23 cellular contexts compared by ENCODE assay signal in the genomic region with DNA sequence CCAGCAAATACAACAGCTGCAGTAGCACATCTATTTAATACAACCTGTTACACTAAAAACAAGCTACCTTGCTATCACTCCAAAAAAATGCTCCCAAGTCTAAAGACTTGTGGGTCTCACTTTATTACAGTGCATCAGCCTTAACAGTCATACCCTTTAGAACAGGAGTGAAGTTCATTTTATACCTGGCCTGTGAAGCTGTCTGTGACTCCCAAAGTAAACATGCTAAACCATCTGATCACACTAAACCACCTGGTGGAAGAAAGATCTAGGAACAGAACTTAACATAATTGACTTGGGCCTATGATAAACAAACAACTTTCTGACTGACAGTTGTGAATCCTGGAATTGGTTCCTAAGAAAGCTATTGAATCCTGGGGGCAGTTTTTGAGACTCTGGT.
"Had no signal": no experiment of that assay in that cellular context is flagged by ENCODE, and none has a peak within 500 bp of the region (broad histone marks: within the 10 kb centered on the region; RNA-seq: fewer than 3 reads in every experiment).

No MANE protein-coding gene starts in this region.

- DNase-seq: effector memory CD4-positive, alpha-beta T cell; gastrocnemius medialis; heart right ventricle; islet precursor cell; left ventricle myocardium inferior; lower lobe of right lung; occipital lobe; pancreas; right cardiac atrium; stimulated activated CD4-positive, alpha-beta T cell treated with anti-CD3 and anti-CD28 coated beads, Interleukin-4, amount 100 ng/mL, for 1 hour; stimulated activated CD8-positive, alpha-beta memory T cell treated with anti-CD3 and anti-CD28 coated beads, Interleukin-4, amount 100 ng/mL, for 48 hours; stimulated activated naive CD8-positive, alpha-beta T cell treated with anti-CD3 and anti-CD28 coated beads, Interleukin-15, Interleukin-2, amounts not matched to agents 100 U/mL and 50 U/mL, for 24 hours; thyroid gland had no signal

- H3K27me3 ChIP-seq: gastrocnemius medialis, heart right ventricle, pancreas, suprapubic skin, thyroid gland had no signal

- ATAC-seq: esophagus mucosa; gastrocnemius medialis; heart right ventricle; lower lobe of right lung; natural killer cell treated with Interleukin-12 subunit alpha and Interleukin-12 subunit beta and Interleukin-15 and Interleukin-18, amount 100 ng/mL, for 72 hours; pancreas; right cardiac atrium; stimulated activated effector memory CD8-positive, alpha-beta T cell treated with anti-CD3 and anti-CD28 coated beads, Interleukin-12 subunit alpha, Interleukin-12 subunit beta, amount 100 ng/mL, for 72 hours; stimulated activated naive CD8-positive, alpha-beta T cell treated with anti-CD3 and anti-CD28 coated beads, Interleukin-15, Interleukin-2, amounts not matched to agents 100 U/mL and 50 U/mL, for 24 hours had no signal

- FAIRE-seq: endometrium, pancreas, urothelium cell line had no signal

- H3K4me3 Mint-ChIP-seq: memory B cell; mesothelial cell of epicardium; natural killer cell treated with Interleukin-12 subunit alpha and Interleukin-12 subunit beta and Interleukin-15 and Interleukin-18, amount 100 ng/mL, for 72 hours; stimulated activated effector memory CD8-positive, alpha-beta T cell treated with anti-CD3 and anti-CD28 coated beads, Interleukin-12 subunit alpha, Interleukin-12 subunit beta, amount 100 ng/mL, for 72 hours; type B pancreatic cell had no signal

- H3K4me1 ChIP-seq: gastrocnemius medialis, lower lobe of right lung, pancreas, thyroid gland had no signal

- H3K9me3 ChIP-seq: gastrocnemius medialis, heart right ventricle, left ventricle myocardium inferior, lower lobe of right lung, pancreas, suprapubic skin, thyroid gland had no signal

- H3K27me3 Mint-ChIP-seq: memory B cell; natural killer cell treated with Interleukin-12 subunit alpha and Interleukin-12 subunit beta and Interleukin-15 and Interleukin-18, amount 100 ng/mL, for 72 hours; progenitor cell of endocrine pancreas; type B pancreatic cell had no signal

- H3K36me3 ChIP-seq: gastrocnemius medialis, suprapubic skin, thyroid gland had no signal

- H3K4me3 ChIP-seq: gastrocnemius medialis, heart right ventricle, left ventricle myocardium inferior, lower lobe of right lung, pancreas, suprapubic skin, thyroid gland had no signal

- H3K36me3 Mint-ChIP-seq: memory B cell; natural killer cell treated with Interleukin-12 subunit alpha and Interleukin-12 subunit beta and Interleukin-15 and Interleukin-18, amount 100 ng/mL, for 72 hours; stimulated activated effector memory CD8-positive, alpha-beta T cell treated with anti-CD3 and anti-CD28 coated beads, Interleukin-12 subunit alpha, Interleukin-12 subunit beta, amount 100 ng/mL, for 72 hours had no signal

- H3K27ac Mint-ChIP-seq: memory B cell; natural killer cell treated with Interleukin-12 subunit alpha and Interleukin-12 subunit beta and Interleukin-15 and Interleukin-18, amount 100 ng/mL, for 72 hours; progenitor cell of endocrine pancreas; stimulated activated effector memory CD8-positive, alpha-beta T cell treated with anti-CD3 and anti-CD28 coated beads, Interleukin-12 subunit alpha, Interleukin-12 subunit beta, amount 100 ng/mL, for 72 hours; type B pancreatic cell had no signal

- H3K27ac ChIP-seq: gastrocnemius medialis, heart right ventricle, left ventricle myocardium inferior, lower lobe of right lung, pancreas, suprapubic skin, thyroid gland had no signal

- H3K4me1 Mint-ChIP-seq: memory B cell had no signal

- H3K9me3 Mint-ChIP-seq: memory B cell; mesothelial cell of epicardium; natural killer cell treated with Interleukin-12 subunit alpha and Interleukin-12 subunit beta and Interleukin-15 and Interleukin-18, amount 100 ng/mL, for 72 hours; stimulated activated effector memory CD8-positive, alpha-beta T cell treated with anti-CD3 and anti-CD28 coated beads, Interleukin-12 subunit alpha, Interleukin-12 subunit beta, amount 100 ng/mL, for 72 hours; type B pancreatic cell had no signal
